Comparison of ENCODE assay signal across 25 cellular contexts in genomic region chr15:52281085-52282035, GRCh38. TPM values are rescaled to one million over a fixed set of nuclear protein-coding genes. Genes with fewer than 3 reads are reported as not detected.
DNase-seq lines count a peak whose midpoint lies in the region; TF ChIP-seq lines count a peak whose summit lies in the region.
"Had no signal": no experiment of that assay in that cellular context is flagged by ENCODE, and none has a peak within 500 bp of the region (broad histone marks: within the 10 kb centered on the region; RNA-seq: fewer than 3 reads in every experiment).

No MANE protein-coding gene starts in this region.

- no peaks in the 10 kb centered on the region for H3K36me3 ChIP-seq in neural progenitor cell
- H3K36me3 ChIP-seq: colonic mucosa, MG63, vagina had no signal

- H3K9ac ChIP-seq in neural progenitor cell = no peak overlapping the region

- H3K4me2 ChIP-seq in neural progenitor cell = no peak overlapping the region
- H3K4me2 ChIP-seq: smooth muscle cell had no signal

- H4K20me1 ChIP-seq in neural progenitor cell (ENCODE audit: low read depth) = no peaks in the 10 kb centered on the region

- peaks cover 10% of the 10 kb centered on the region for H3K4me1 Mint-ChIP-seq in neural progenitor cell

- H3F3A ChIP-seq in neural progenitor cell (ENCODE audit: low read depth) = no peaks in the 10 kb centered on the region

- no peaks in the 10 kb centered on the region for H3K9me3 ChIP-seq in neural progenitor cell (ENCODE audit: low read depth)
- H3K9me3 ChIP-seq: colonic mucosa, esophagus muscularis mucosa, gastroesophageal sphincter, MG63, Peyer's patch, vagina had no signal

- no peaks in the 10 kb centered on the region for H3K4me1 ChIP-seq in neural progenitor cell
- H3K4me1 ChIP-seq: colonic mucosa, esophagus muscularis mucosa, gastroesophageal sphincter, Peyer's patch, vagina had no signal

- H3K9me3 Mint-ChIP-seq in neural progenitor cell = peaks cover 7% of the 10 kb centered on the region
- H3K9me3 Mint-ChIP-seq: activated T-cell treated with anti-CD3 and anti-CD28 coated beads, Interleukin-2, amount 50 U/mL, for 4 hours; CD4-positive, alpha-beta T cell; HFFc6; T-helper 1 cell treated with Interleukin-12 subunit alpha and Interleukin-12 subunit beta and Interleukin-4 antibody, amounts not matched to agents 30 μg/mL and 1 μg/mL, for 36 hours had no signal

- H3K27ac Mint-ChIP-seq in neural progenitor cell = peak overlapping the region; percentile 69
- H3K27ac Mint-ChIP-seq: CD4-positive, alpha-beta T cell; HFFc6; T-helper 1 cell treated with Interleukin-12 subunit alpha and Interleukin-12 subunit beta and Interleukin-4 antibody, amounts not matched to agents 30 μg/mL and 1 μg/mL, for 36 hours had no signal

- H3K79me2 ChIP-seq in neural progenitor cell (ENCODE audit: low read depth) = no peaks in the 10 kb centered on the region

- H3K27me3 ChIP-seq in neural progenitor cell = no peaks in the 10 kb centered on the region
- H3K27me3 ChIP-seq: colonic mucosa, esophagus muscularis mucosa, gastroesophageal sphincter, MG63, Peyer's patch, vagina had no signal

- no peak overlapping the region for H3K27ac ChIP-seq in neural progenitor cell
- H3K27ac ChIP-seq: colonic mucosa, esophagus muscularis mucosa, gastroesophageal sphincter, Peyer's patch, SK-N-MC, vagina had no signal

- DNase-seq in G401 (ENCODE audit: low spot score) (peak; percentile 74), SHP77 (lab: John Stamatoyannopoulos, UW) (peak; percentile 24 to 51), fibroblast of mammary gland (ENCODE audit: low read depth) (peak; percentile 19), neural progenitor cell (ENCODE audit: low spot score) (no peak), HCEC 1CT (no peak), DMS153 (lab: John Stamatoyannopoulos, UW) (no peak), COR-L47 (lab: John Stamatoyannopoulos, UW) (no peak)
- DNase-seq: activated CD8-positive, alpha-beta memory T cell treated with anti-CD3 and anti-CD28 coated beads for 24 hours; activated T-cell treated with anti-CD3 and anti-CD28 coated beads, Interleukin-2, amount 50 U/mL, for 4 hours; CD4-positive, alpha-beta T cell; colonic mucosa; DMS 273 treated with DMSO at 0.1 percent for 48 hours; HFFc6; MG63; NCI-H1436; NCI-H2107; Peyer's patch; stimulated activated CD4-positive, alpha-beta T cell treated with anti-CD3 and anti-CD28 coated beads, Interleukin-2, amount 100 ng/mL, for 24 hours had no signal

- peaks cover 9% of the 10 kb centered on the region for H3K36me3 Mint-ChIP-seq in neural progenitor cell

- no peak overlapping the region for H3K4me3 Mint-ChIP-seq in neural progenitor cell
- H3K4me3 Mint-ChIP-seq: activated T-cell treated with anti-CD3 and anti-CD28 coated beads, Interleukin-2, amount 50 U/mL, for 4 hours; brain; CD4-positive, alpha-beta T cell; HFFc6; T-helper 1 cell treated with Interleukin-12 subunit alpha and Interleukin-12 subunit beta and Interleukin-4 antibody, amounts not matched to agents 30 μg/mL and 1 μg/mL, for 36 hours had no signal

- H3K27me3 Mint-ChIP-seq in neural progenitor cell (ENCODE audit: insufficient read depth, low read depth) = peaks cover 5% of the 10 kb centered on the region
- H3K27me3 Mint-ChIP-seq: brain; CD4-positive, alpha-beta T cell had no signal

- TF ChIP-seq CTCF in fibroblast of mammary gland (conservative IDR thresholded peaks at IDR 0.05; ENCODE audit: control insufficient read depth, insufficient read depth, low read depth, low read length) (no peak), neural progenitor cell (IDR thresholded peaks at IDR 0.05) (no peak)

- in situ Hi-C loops in G401 (cut with HindIII; ENCODE audit: low sequenced_read_pairs) = no loop called here

- H2AFZ ChIP-seq in neural progenitor cell (replicated peaks) = no peak overlapping the region

- no peak overlapping the region for H3K4me3 ChIP-seq in fibroblast of mammary gland (ENCODE audit: control insufficient read depth, low read depth, low read length)
- no peak overlapping the region for H3K4me3 ChIP-seq in neural progenitor cell
- H3K4me3 ChIP-seq: colonic mucosa, esophagus muscularis mucosa, gastroesophageal sphincter, MG63, Peyer's patch, SK-N-MC, smooth muscle cell, vagina had no signal

RNA-seq across cellular contexts. Expression of gene MYO5C, which starts 14.2 kb away (rescaled TPM):
- total RNA-seq in G401 (2014; rRNA removed; shearing (Covaris generic)) = 1.3 and 4.2 TPM in 2 replicates
- 22.3 and 24.1 TPM in 2 replicates for total RNA-seq in neural progenitor cell (ENCODE audit: low replicate concordance)

Comparison
In these comparisons a context has a peak if more than half of its experiments do, and no peak if none do; other contexts are left out.
1. DNase-seq: peak in G401 (single experiment), SHP77 (2 of 2) and fibroblast of mammary gland (single experiment); none in neural progenitor cell (single experiment), HCEC 1CT (single experiment), DMS153 (single experiment) and COR-L47 (single experiment).